ENCODE assay signal across 14 cellular contexts in genomic region chr4:75107703-75108612, GRCh38.
DNase-seq lines count a peak whose midpoint lies in the region; ATAC-seq, FAIRE-seq and TF ChIP-seq lines count a peak whose summit lies in the region.
"Had no signal": no experiment of that assay in that cellular context is flagged by ENCODE, and none has a peak within 500 bp of the region (broad histone marks: within the 10 kb centered on the region; RNA-seq: fewer than 3 reads in every experiment).

No MANE protein-coding gene starts in this region.

- DNase-seq in glutamatergic neuron (no peak), GM13977 (ENCODE audit: low spot score) (no peak), GM19238 (ENCODE audit: insufficient read length, low spot score) (no peak), H54 (ENCODE audit: insufficient read length, low spot score) (no peak), Right ventricle myocardium inferior (ENCODE audit: missing footprints) (no peak)
- DNase-seq: activated naive CD8-positive, alpha-beta T cell treated with anti-CD3 and anti-CD28 coated beads, Interleukin-2, amount 50 U/mL, for 24 hours; NCI-H1105 treated with DMSO at 0.1 percent for 48 hours; NCI-H774; psoas muscle; stimulated activated CD4-positive, alpha-beta T cell treated with anti-CD3 and anti-CD28 coated beads, Interleukin-1b, Interleukin-23, amount 100 ng/mL, for 48 hours had no signal

- intact Hi-C loops in Right ventricle myocardium inferior (cut with DNase I) = no loop called here

- peaks cover 7% of the 10 kb centered on the region for H3K9me3 Mint-ChIP-seq in glutamatergic neuron (ENCODE audit: unreplicated experiment)
- H3K9me3 Mint-ChIP-seq: activated naive CD8-positive, alpha-beta T cell treated with anti-CD3 and anti-CD28 coated beads, Interleukin-2, amount 50 U/mL, for 24 hours had no signal

- H3K4me1 Mint-ChIP-seq in glutamatergic neuron (ENCODE audit: low read depth, unreplicated experiment) = peaks cover 37% of the 10 kb centered on the region
- H3K4me1 Mint-ChIP-seq: activated naive CD8-positive, alpha-beta T cell treated with anti-CD3 and anti-CD28 coated beads, Interleukin-2, amount 50 U/mL, for 24 hours had no signal

- TF ChIP-seq POLR2A in GM18505 (IDR thresholded peaks at IDR 0.05; ENCODE audit: borderline replicate concordance, extremely low read depth, insufficient read depth, insufficient read length) (no peak), H54 (IDR thresholded peaks at IDR 0.05; ENCODE audit: low read depth, low read length) (no peak)

- in situ Hi-C loops in GM13977 (cut with MboI; ENCODE audit: low pct_unique_long_range_greater_than_20kb, low sequenced_read_pairs, unreplicated experiment) = no loop called here

- FAIRE-seq in H54 (lab: Jason Lieb, UNC) = no peak
- FAIRE-seq: urothelium cell line had no signal

- H3K27me3 Mint-ChIP-seq in glutamatergic neuron (ENCODE audit: unreplicated experiment) = peaks cover 3% of the 10 kb centered on the region
- H3K27me3 Mint-ChIP-seq: activated naive CD8-positive, alpha-beta T cell treated with anti-CD3 and anti-CD28 coated beads, Interleukin-2, amount 50 U/mL, for 24 hours had no signal

- TF ChIP-seq CTCF in glutamatergic neuron (IDR thresholded peaks at IDR 0.05; ENCODE audit: partially characterized antibody, unreplicated experiment) (no peak), GM13977 (IDR thresholded peaks at IDR 0.05; ENCODE audit: extremely low read depth, insufficient read depth, missing control alignments) (no peak)

- ATAC-seq in GM18505 (IDR thresholded peaks at IDR 0.05; ENCODE audit: unreplicated experiment) (peak; percentile 79), HG02588 (IDR thresholded peaks at IDR 0.05; ENCODE audit: unreplicated experiment) (peak; percentile 64), HG03571 (IDR thresholded peaks at IDR 0.05; ENCODE audit: unreplicated experiment) (peak; percentile 72), Right ventricle myocardium inferior (no peak)
- ATAC-seq: activated naive CD8-positive, alpha-beta T cell treated with anti-CD3 and anti-CD28 coated beads, Interleukin-2, amount 50 U/mL, for 24 hours; psoas muscle had no signal

- peak overlapping the region; percentile 72 for H3K4me3 Mint-ChIP-seq in glutamatergic neuron (ENCODE audit: unreplicated experiment)
- H3K4me3 Mint-ChIP-seq: activated naive CD8-positive, alpha-beta T cell treated with anti-CD3 and anti-CD28 coated beads, Interleukin-2, amount 50 U/mL, for 24 hours had no signal

- peak overlapping the region; percentile 93 for H3K27ac Mint-ChIP-seq in glutamatergic neuron (ENCODE audit: unreplicated experiment)
- H3K27ac Mint-ChIP-seq: activated naive CD8-positive, alpha-beta T cell treated with anti-CD3 and anti-CD28 coated beads, Interleukin-2, amount 50 U/mL, for 24 hours had no signal

- H3K36me3 Mint-ChIP-seq in glutamatergic neuron (ENCODE audit: unreplicated experiment) = peaks cover 13% of the 10 kb centered on the region
